Comparison of ENCODE assay signal across 8 cellular contexts in genomic region chr2:176002684-176003225, GRCh38. TPM values are rescaled to one million over a fixed set of nuclear protein-coding genes. Genes with fewer than 3 reads are reported as not detected.
DNase-seq lines count a peak whose midpoint lies in the region; ATAC-seq and TF ChIP-seq lines count a peak whose summit lies in the region.

No MANE protein-coding gene starts in this region.

- no peaks in the 10 kb centered on the region for H3K9me3 Mint-ChIP-seq in effector memory CD8-positive, alpha-beta T cell
- no peaks in the 10 kb centered on the region for H3K9me3 Mint-ChIP-seq in mesothelial cell of epicardium

- peak; percentile 1 for ATAC-seq in HG02884 (IDR thresholded peaks at IDR 0.05; ENCODE audit: unreplicated experiment)
- no peak for ATAC-seq in effector memory CD8-positive, alpha-beta T cell (replicated peaks)

- H3K4me3 ChIP-seq in Peyer's patch (peak overlapping the region; percentile 74 to 95 (median 77)), uterus (peak overlapping the region; percentile 67 to 85)

- H3K27ac ChIP-seq in Peyer's patch: peak overlapping the region; percentile 53 to 90 (median 82)
- H3K27ac ChIP-seq in uterus: peak overlapping the region; percentile 81 to 87

- H3K27ac Mint-ChIP-seq in effector memory CD8-positive, alpha-beta T cell: peak overlapping the region; percentile 98 to 99
- peak overlapping the region; percentile 93 for H3K27ac Mint-ChIP-seq in mesothelial cell of epicardium

- DNase-seq in NCI-H1417 (lab: John Stamatoyannopoulos, UW) (peak; percentile 32 to 90 (median 83)), NCI-H1417 treated with DMSO at 0.1 percent for 48 hours (lab: John Stamatoyannopoulos, UW) (no peak), Peyer's patch (peak in 2 of 3 donors; percentile 17 to 55), mesothelial cell of epicardium (ENCODE audit: low spot score in 2 of 2, unreplicated experiment in 2 of 2) (no peak), uterus (peak in 1 of 2 donors; percentile 20), NOMO-1 treated with dmso at 0.1 percent for 144 hours (lab: John Stamatoyannopoulos, UW; ENCODE audit: unreplicated experiment) (no peak)
- DNase-seq in effector memory CD8-positive, alpha-beta T cell: no peak

- H3K4me1 Mint-ChIP-seq in effector memory CD8-positive, alpha-beta T cell (ENCODE audit: low read depth in 2 of 2): peaks cover 18% of the 10 kb centered on the region in 2 donors
- H3K4me1 Mint-ChIP-seq in mesothelial cell of epicardium: peaks cover 24% of the 10 kb centered on the region

- H3K27me3 Mint-ChIP-seq in effector memory CD8-positive, alpha-beta T cell: no peaks in the 10 kb centered on the region
- H3K27me3 Mint-ChIP-seq in mesothelial cell of epicardium (ENCODE audit: low read depth): peaks cover 21% of the 10 kb centered on the region

- H3K36me3 Mint-ChIP-seq in effector memory CD8-positive, alpha-beta T cell (ENCODE audit: insufficient read depth): peaks cover 11% of the 10 kb centered on the region
- no peaks in the 10 kb centered on the region for H3K36me3 Mint-ChIP-seq in mesothelial cell of epicardium

- H3K36me3 ChIP-seq in Peyer's patch (no peaks in the 10 kb centered on the region), uterus (no peaks in the 10 kb centered on the region)

- TF ChIP-seq CTCF in Peyer's patch (IDR thresholded peaks at IDR 0.05) (no peak), mesothelial cell of epicardium (IDR thresholded peaks at IDR 0.05; ENCODE audit: unreplicated experiment) (no peak), uterus (IDR thresholded peaks at IDR 0.05) (no peak)

- intact Hi-C loops in uterus (cut with DNase I; ENCODE audit: low total_unique reads): no loop called here

- TF ChIP-seq POLR2A in Peyer's patch (IDR thresholded peaks at IDR 0.05): no peak
- no peak for TF ChIP-seq POLR2A in uterus (IDR thresholded peaks at IDR 0.05)

- H3K4me3 Mint-ChIP-seq in effector memory CD8-positive, alpha-beta T cell: peak overlapping the region; percentile 93 to 96
- peak overlapping the region; percentile 87 for H3K4me3 Mint-ChIP-seq in mesothelial cell of epicardium

- H3K4me1 ChIP-seq in Peyer's patch (peaks cover 0 to 9% (median 5%) of the 10 kb centered on the region in 4 donors), uterus (peaks cover 0 to 7% of the 10 kb centered on the region in 2 donors)

- H3K27me3 ChIP-seq in Peyer's patch: no peaks in the 10 kb centered on the region
- no peaks in the 10 kb centered on the region for H3K27me3 ChIP-seq in uterus

- no peaks in the 10 kb centered on the region for H3K9me3 ChIP-seq in Peyer's patch
- no peaks in the 10 kb centered on the region for H3K9me3 ChIP-seq in uterus

RNA-seq across cellular contexts. Expression of gene LNPK, which starts 0.7 kb away (rescaled TPM):
- total RNA-seq in Peyer's patch (10 to 100 TPM; 14.3 to 23.9 (median 15.6) TPM), mesothelial cell of epicardium (29.4 to 31.7 TPM (median 30.2 TPM) in 3 replicates), uterus (10 to 100 TPM in 2 of 4 donors, 1 to 10 TPM in 2; 5.1 to 66.4 (median 25.2) TPM)

Comparison
In these comparisons a context has a peak if more than half of its experiments do, and no peak if none do; other contexts are left out.
1. DNase-seq: peak in NCI-H1417 (3 of 3) and Peyer's patch (2 of 3); none in NCI-H1417 treated with DMSO at 0.1 percent for 48 hours (single experiment), effector memory CD8-positive, alpha-beta T cell (0 of 3), mesothelial cell of epicardium (0 of 2) and NOMO-1 treated with dmso at 0.1 percent for 144 hours (single experiment).